12 cellular contexts compared by ENCODE assay signal in the genomic region with DNA sequence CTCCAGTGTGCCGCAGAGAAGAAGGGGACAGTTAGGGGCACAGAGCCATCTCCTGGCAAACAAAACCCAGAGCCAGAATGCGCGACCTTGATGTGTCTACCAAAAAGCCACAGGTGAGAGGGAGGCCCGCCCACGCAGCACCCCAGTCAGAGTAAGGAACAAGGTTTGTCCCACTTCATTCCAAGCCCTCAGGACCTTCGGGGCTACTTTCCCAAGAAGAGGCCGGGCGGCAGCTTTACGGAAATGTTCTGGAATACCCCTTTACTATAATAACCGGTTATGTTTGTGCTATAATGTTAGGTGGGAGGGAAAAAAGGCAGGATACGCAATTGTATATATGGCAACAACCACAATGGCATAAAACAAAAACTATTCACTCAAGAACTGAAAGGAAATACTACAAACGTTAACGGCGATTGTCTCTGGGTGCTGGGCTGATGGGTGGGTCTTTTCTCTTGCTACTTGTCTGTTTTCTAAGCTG. TPM values are rescaled to one million over a fixed set of nuclear protein-coding genes. Genes with fewer than 3 reads are reported as not detected.
DNase-seq lines count a peak whose midpoint lies in the region; ATAC-seq and TF ChIP-seq lines count a peak whose summit lies in the region.
"Had no signal": no experiment of that assay in that cellular context is flagged by ENCODE, and none has a peak within 500 bp of the region (broad histone marks: within the 10 kb centered on the region; RNA-seq: fewer than 3 reads in every experiment).

No MANE protein-coding gene starts in this region.

- peak in 9 of 10 experiments; percentile 43 to 70 (median 63) for DNase-seq in CD4-positive, alpha-beta T cell
- DNase-seq in activated CD4-positive, alpha-beta T cell treated with anti-CD3 and anti-CD28 coated beads for 48 hours, result peak; percentile 74
- DNase-seq in activated naive CD4-positive, alpha-beta T cell treated with anti-CD3 and anti-CD28 coated beads, Interleukin-2, amount 10 ng/mL, durations not matched to agents 7 days and 5 days, result peak; percentile 66
- peak; percentile 73 to 77 for DNase-seq in stimulated activated CD4-positive, alpha-beta T cell treated with anti-CD3 and anti-CD28 coated beads, Interleukin-2, amount 100 ng/mL, for 24 hours
- no peak for DNase-seq in NCI-H1092 (lab: John Stamatoyannopoulos, UW)
- no peak for DNase-seq in NCI-H146 (lab: John Stamatoyannopoulos, UW)
- no peak for DNase-seq in Ammon's horn (ENCODE audit: low spot score)
- DNase-seq: cerebellar nuclear complex, foreskin fibroblast, IMR-90, left ventricle myocardium superior had no signal

- H3K9me3 ChIP-seq in CD4-positive, alpha-beta T cell (ENCODE audit: control insufficient read depth, low read length), result no peaks in the 10 kb centered on the region

- peaks cover 91% of the 10 kb centered on the region for H3K4me1 Mint-ChIP-seq in CD4-positive, alpha-beta T cell (ENCODE audit: low read depth)
- H3K4me1 Mint-ChIP-seq in activated naive CD4-positive, alpha-beta T cell treated with anti-CD3 and anti-CD28 coated beads, Interleukin-2, amount 10 ng/mL, durations not matched to agents 7 days and 5 days, result peaks cover 91% of the 10 kb centered on the region

- H3K4me3 Mint-ChIP-seq in CD4-positive, alpha-beta T cell, result peak overlapping the region; percentile 72
- peak overlapping the region; percentile 60 for H3K4me3 Mint-ChIP-seq in activated naive CD4-positive, alpha-beta T cell treated with anti-CD3 and anti-CD28 coated beads, Interleukin-2, amount 10 ng/mL, durations not matched to agents 7 days and 5 days

- TF ChIP-seq CTCF in CD4-positive, alpha-beta T cell (IDR thresholded peaks at IDR 0.05), result no peak

- POLR2A ChIA-PET in CD4-positive, alpha-beta T cell (lab: Charles Lee), result interaction anchor here (0.8 to 12.9 kb wide), 11 partner anchors 7 to 210 kb away, joined by 3 to 294 read pairs (median 6); a partner anchor contains a TSS

- H3K9me3 Mint-ChIP-seq in CD4-positive, alpha-beta T cell, result no peaks in the 10 kb centered on the region
- no peaks in the 10 kb centered on the region for H3K9me3 Mint-ChIP-seq in activated naive CD4-positive, alpha-beta T cell treated with anti-CD3 and anti-CD28 coated beads, Interleukin-2, amount 10 ng/mL, durations not matched to agents 7 days and 5 days

- H3K27ac ChIP-seq in CD4-positive, alpha-beta T cell (ENCODE audit: low read depth, low read length), result peak overlapping the region; percentile 85

- no peaks in the 10 kb centered on the region for H3K27me3 Mint-ChIP-seq in CD4-positive, alpha-beta T cell
- H3K27me3 Mint-ChIP-seq in activated naive CD4-positive, alpha-beta T cell treated with anti-CD3 and anti-CD28 coated beads, Interleukin-2, amount 10 ng/mL, durations not matched to agents 7 days and 5 days, result no peaks in the 10 kb centered on the region

- H3K36me3 Mint-ChIP-seq in CD4-positive, alpha-beta T cell (ENCODE audit: low read depth), result peaks cover 66% of the 10 kb centered on the region
- peaks cover 69% of the 10 kb centered on the region for H3K36me3 Mint-ChIP-seq in activated naive CD4-positive, alpha-beta T cell treated with anti-CD3 and anti-CD28 coated beads, Interleukin-2, amount 10 ng/mL, durations not matched to agents 7 days and 5 days

- intact Hi-C loops in CD4-positive, alpha-beta T cell (cut with DNase I, micrococcal nuclease), result loop anchor here (1.0 to 5.0 kb wide), 4 partner anchors 11 to 38 kb away; no protein-coding TSS in a partner anchor

- H3K27me3 ChIP-seq in CD4-positive, alpha-beta T cell (ENCODE audit: control insufficient read depth, insufficient read depth, low read length), result no peaks in the 10 kb centered on the region

- peak; percentile 62 for ATAC-seq in CD4-positive, alpha-beta T cell (ENCODE audit: poor library complexity)
- ATAC-seq in HG03469 (IDR thresholded peaks at IDR 0.05; ENCODE audit: unreplicated experiment), result no peak

- CTCF ChIA-PET in CD4-positive, alpha-beta T cell (lab: Charles Lee), result interaction anchor here (0.9 to 2.5 kb wide), 4 partner anchors 10 to 90 kb away, joined by 3 to 10 read pairs (median 4); no protein-coding TSS in a partner anchor
- CTCF ChIA-PET in activated naive CD4-positive, alpha-beta T cell treated with anti-CD3 and anti-CD28 coated beads, Interleukin-2, amount 10 ng/mL, durations not matched to agents 7 days and 5 days (lab: Charles Lee), result interaction anchor here (1.2 to 2.0 kb wide), 6 partner anchors 9 to 82 kb away, joined by 3 to 7 read pairs (median 4); a partner anchor contains a TSS

- H3K27ac Mint-ChIP-seq in CD4-positive, alpha-beta T cell, result peak overlapping the region; percentile 98
- peak overlapping the region; percentile 92 for H3K27ac Mint-ChIP-seq in activated naive CD4-positive, alpha-beta T cell treated with anti-CD3 and anti-CD28 coated beads, Interleukin-2, amount 10 ng/mL, durations not matched to agents 7 days and 5 days

RNA-seq across cellular contexts. Expression of a gene that starts 12.3 kb away (rescaled TPM):
- total RNA-seq in CD4-positive, alpha-beta T cell, result 100 to 1,000 TPM; 269 to 287 TPM

Comparison
In these comparisons a context has a peak if more than half of its experiments do, and no peak if none do; other contexts are left out.
1. DNase-seq: peak in CD4-positive, alpha-beta T cell (9 of 10), activated CD4-positive, alpha-beta T cell treated with anti-CD3 and anti-CD28 coated beads for 48 hours (single experiment), activated naive CD4-positive, alpha-beta T cell treated with anti-CD3 and anti-CD28 coated beads, Interleukin-2, amount 10 ng/mL, durations not matched to agents 7 days and 5 days (single experiment) and stimulated activated CD4-positive, alpha-beta T cell treated with anti-CD3 and anti-CD28 coated beads, Interleukin-2, amount 100 ng/mL, for 24 hours (2 of 2); none in NCI-H1092 (single experiment), NCI-H146 (single experiment) and Ammon's horn (single experiment).